23 cellular contexts compared by ENCODE assay signal in genomic region chr20:7231303-7231702, GRCh38.
DNase-seq lines count a peak whose midpoint lies in the region; ATAC-seq and TF ChIP-seq lines count a peak whose summit lies in the region.
"Had no signal": no experiment of that assay in that cellular context is flagged by ENCODE, and none has a peak within 500 bp of the region (broad histone marks: within the 10 kb centered on the region; RNA-seq: fewer than 3 reads in every experiment).

No MANE protein-coding gene starts in this region.

- no peak overlapping the region for H2BK5ac ChIP-seq in trophoblast cell (ENCODE audit: low read depth, low read length, poor library complexity)

- no peak overlapping the region for H3K4ac ChIP-seq in trophoblast cell (ENCODE audit: low read depth, low read length)

- H2BK120ac ChIP-seq in trophoblast cell (ENCODE audit: insufficient read depth, low read length, poor library complexity) = no peak overlapping the region

- H3K36me3 ChIP-seq in PC-3 (ENCODE audit: low read depth, low read length) (no peaks in the 10 kb centered on the region), trophoblast cell (ENCODE audit: control insufficient read depth in 1 of 2, insufficient read depth in 2 of 2, low read length in 2 of 2) (no peaks in the 10 kb centered on the region)
- H3K36me3 ChIP-seq: heart left ventricle, MG63, uterus had no signal

- H3K4me3 ChIP-seq in PC-3 (ENCODE audit: low read length) = no peak overlapping the region
- H3K4me3 ChIP-seq in trophoblast cell (ENCODE audit: low read depth, low read length) = no peak overlapping the region
- H3K4me3 ChIP-seq: heart left ventricle, MG63, PC-9, uterus had no signal

- no peak for TF ChIP-seq CTCF in PC-3 (conservative IDR thresholded peaks at IDR 0.05; ENCODE audit: low read depth, low read length)

- H3K4me2 ChIP-seq in PC-3 (ENCODE audit: low read length) = no peak overlapping the region
- H3K4me2 ChIP-seq in trophoblast cell (ENCODE audit: low read length) = no peak overlapping the region
- H3K4me2 ChIP-seq: PC-9 had no signal

- H3K4me1 ChIP-seq in PC-3 (ENCODE audit: insufficient read depth, low read length) (no peaks in the 10 kb centered on the region), trophoblast cell (ENCODE audit: control insufficient read depth in 1 of 2, insufficient read depth in 2 of 2, low read length in 2 of 2) (no peaks in the 10 kb centered on the region)
- H3K4me1 ChIP-seq: heart left ventricle, uterus had no signal

- ATAC-seq in GM18511 (IDR thresholded peaks at IDR 0.05; ENCODE audit: unreplicated experiment) (peak; percentile 84), GM19463 (IDR thresholded peaks at IDR 0.05; ENCODE audit: unreplicated experiment) (peak; percentile 96), HG02973 (IDR thresholded peaks at IDR 0.05; ENCODE audit: unreplicated experiment) (peak; percentile 53), PC-3 (no peak)
- ATAC-seq: activated CD8-positive, alpha-beta T cell treated with anti-CD3 and anti-CD28 coated beads for 36 hours; activated T-cell treated with anti-CD3 and anti-CD28 coated beads, Interleukin-2, amount 50 U/mL, for 4 hours; heart left ventricle had no signal

- H3K79me1 ChIP-seq in trophoblast cell (ENCODE audit: low read length) = no peaks in the 10 kb centered on the region

- no peak overlapping the region for H3K23ac ChIP-seq in trophoblast cell (ENCODE audit: low read length)

- H3K27me3 ChIP-seq in PC-3 (ENCODE audit: low read length) (peaks cover 20% of the 10 kb centered on the region), trophoblast cell (ENCODE audit: insufficient read depth, low read length) (no peaks in the 10 kb centered on the region)
- H3K27me3 ChIP-seq: heart left ventricle, MG63, uterus had no signal

- H3K79me2 ChIP-seq in PC-3 (ENCODE audit: low read length) (no peaks in the 10 kb centered on the region), trophoblast cell (ENCODE audit: control insufficient read depth, insufficient read depth, low read length, poor library complexity) (no peaks in the 10 kb centered on the region)

- H3F3A ChIP-seq in PC-3 (ENCODE audit: low read length, unreplicated experiment) = no peaks in the 10 kb centered on the region

- no peak overlapping the region for H3K18ac ChIP-seq in trophoblast cell (ENCODE audit: low read length)

- intact Hi-C loops in PC-3 (cut with micrococcal nuclease) = no loop called here

- no peaks in the 10 kb centered on the region for H3K9me2 ChIP-seq in PC-3 (replicated peaks; ENCODE audit: low read length)

- no peak overlapping the region for H4K12ac ChIP-seq in trophoblast cell (ENCODE audit: low read depth, low read length)

- H3K9me3 ChIP-seq in PC-3 (ENCODE audit: low read length) = 0 out of 2 replicates have a peak, but pooled peaks cover 5% of the 10 kb centered on the region
- no peaks in the 10 kb centered on the region for H3K9me3 ChIP-seq in trophoblast cell (ENCODE audit: insufficient read depth, low read depth, low read length)
- H3K9me3 ChIP-seq: MG63 had no signal

- H4K20me1 ChIP-seq in PC-3 (ENCODE audit: low read length) = no peaks in the 10 kb centered on the region

- H2AK5ac ChIP-seq in trophoblast cell (ENCODE audit: low read length) = no peak overlapping the region

- DNase-seq in PC-3 (peak; percentile 14), occipital lobe (lab: John Stamatoyannopoulos, UW) (no peak), trophoblast cell (no peak), foreskin melanocyte (no peak), glomerular visceral epithelial cell (ENCODE audit: extremely low spot score) (no peak)
- DNase-seq: activated CD8-positive, alpha-beta T cell treated with anti-CD3 and anti-CD28 coated beads for 36 hours; activated naive CD4-positive, alpha-beta T cell treated with anti-CD3 and anti-CD28 coated beads for 36 hours; activated T-cell treated with anti-CD3 and anti-CD28 coated beads, Interleukin-2, amount 50 U/mL, for 4 hours; C1 segment of cervical spinal cord; heart left ventricle; IMR-90; MG63; NCI-H1436 treated with DMSO at 0.1 percent for 48 hours; NCI-H2171 treated with DMSO at 0.1 percent for 48 hours; PC-9; stimulated activated CD4-positive, alpha-beta T cell treated with anti-CD3 and anti-CD28 coated beads, Interleukin-12 subunit alpha, Interleukin-12 subunit beta, amount 100 ng/mL, for 4 hours; stimulated activated CD8-positive, alpha-beta memory T cell treated with anti-CD3 and anti-CD28 coated beads, Interleukin-4, amount 100 ng/mL, for 48 hours; substantia nigra; uterus had no signal

- H4K8ac ChIP-seq in trophoblast cell (ENCODE audit: low read depth, low read length) = no peak overlapping the region

- H4K91ac ChIP-seq in trophoblast cell (ENCODE audit: low read depth, low read length) = no peak overlapping the region

- POLR2A ChIA-PET in PC-3 (lab: Charles Lee; ENCODE audit: unreplicated experiment) = no interaction called here

- H3K9ac ChIP-seq in PC-3 (ENCODE audit: low read length) (no peak overlapping the region), trophoblast cell (ENCODE audit: low read length) (no peak overlapping the region)

- H3K14ac ChIP-seq in trophoblast cell (ENCODE audit: low read length) = no peak overlapping the region

- CTCF ChIA-PET in PC-3 (lab: Charles Lee) = no interaction called here

- H3K27ac ChIP-seq in PC-3 (ENCODE audit: low read length) (no peak overlapping the region), trophoblast cell (ENCODE audit: low read depth, low read length) (no peak overlapping the region)
- H3K27ac ChIP-seq: heart left ventricle, HL-60, PC-9, uterus had no signal

- no TSS peak for BruUV-seq in PC-3 (replicated peaks; lab: Mats Ljungman, UMichigan)

- H2AFZ ChIP-seq in PC-3 (ENCODE audit: low read length) (no peak overlapping the region), trophoblast cell (ENCODE audit: insufficient read depth, low read length, poor library complexity) (no peak overlapping the region)
- H2AFZ ChIP-seq: PC-9 had no signal

- no peak overlapping the region for H2BK12ac ChIP-seq in trophoblast cell (ENCODE audit: low read length)
